Comparison of ENCODE assay signal across 1 cellular context in the genomic region with DNA sequence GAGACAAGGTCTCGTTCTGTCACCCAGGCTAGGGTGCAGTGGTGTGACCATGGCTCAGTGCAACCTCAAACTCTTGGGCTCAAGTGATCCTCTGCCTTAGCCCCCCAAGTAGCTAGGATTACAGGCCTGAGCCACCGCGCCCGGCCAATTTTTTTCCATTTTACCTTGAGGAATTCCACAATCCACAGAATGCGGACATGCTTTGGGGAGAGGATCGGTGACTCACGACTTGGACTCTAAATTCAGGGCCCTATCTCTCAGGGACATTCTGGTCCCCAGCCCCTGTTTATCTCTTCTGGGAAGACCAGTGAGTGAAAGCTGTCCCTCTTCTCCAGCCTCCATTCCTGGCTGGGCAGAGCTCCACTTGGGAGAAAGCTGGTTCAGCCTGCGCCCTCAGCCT.
TF ChIP-seq lines count a peak whose summit lies in the region.

No MANE protein-coding gene starts in this region.

TF ChIP-seq in IMR-90, 13 proteins besides CTCF, POLR2A, EP300 and RAD21 (continued from another document):
- TF ChIP-seq ELK1 (IDR thresholded peaks at IDR 0.05; ENCODE audit: borderline replicate concordance, low read depth, low read length) (no peak), MXI1 (IDR thresholded peaks at IDR 0.05; ENCODE audit: borderline replicate concordance, low read depth, low read length) (no peak), NFE2L2 (IDR thresholded peaks at IDR 0.05; ENCODE audit: low read depth, low read length) (no peak), MAZ (IDR thresholded peaks at IDR 0.05; ENCODE audit: borderline replicate concordance, low read depth, low read length) (no peak), RFX5 (IDR thresholded peaks at IDR 0.05; ENCODE audit: low read depth, low read length) (no peak), BHLHE40 (IDR thresholded peaks at IDR 0.05; ENCODE audit: low read depth, low read length) (no peak), SMC3 (IDR thresholded peaks at IDR 0.05; ENCODE audit: low read depth, low read length) (no peak), CEBPB (IDR thresholded peaks at IDR 0.05; ENCODE audit: low read depth, low read length) (no peak), MAFK (IDR thresholded peaks at IDR 0.05; ENCODE audit: low read depth, low read length) (no peak), RCOR1 (IDR thresholded peaks at IDR 0.05; ENCODE audit: insufficient replicate concordance, low read length) (no peak)
- TF ChIP-seq, protein P1, sequence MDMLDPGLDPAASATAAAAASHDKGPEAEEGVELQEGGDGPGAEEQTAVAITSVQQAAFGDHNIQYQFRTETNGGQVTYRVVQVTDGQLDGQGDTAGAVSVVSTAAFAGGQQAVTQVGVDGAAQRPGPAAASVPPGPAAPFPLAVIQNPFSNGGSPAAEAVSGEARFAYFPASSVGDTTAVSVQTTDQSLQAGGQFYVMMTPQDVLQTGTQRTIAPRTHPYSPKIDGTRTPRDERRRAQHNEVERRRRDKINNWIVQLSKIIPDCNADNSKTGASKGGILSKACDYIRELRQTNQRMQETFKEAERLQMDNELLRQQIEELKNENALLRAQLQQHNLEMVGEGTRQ (IDR thresholded peaks at IDR 0.05; ENCODE audit: low read depth, low read length), result no peak
TF ChIP-seq in IMR-90: peak in this region for 0.
